Comparison of ENCODE assay signal across 1 cellular context in the genomic region with DNA sequence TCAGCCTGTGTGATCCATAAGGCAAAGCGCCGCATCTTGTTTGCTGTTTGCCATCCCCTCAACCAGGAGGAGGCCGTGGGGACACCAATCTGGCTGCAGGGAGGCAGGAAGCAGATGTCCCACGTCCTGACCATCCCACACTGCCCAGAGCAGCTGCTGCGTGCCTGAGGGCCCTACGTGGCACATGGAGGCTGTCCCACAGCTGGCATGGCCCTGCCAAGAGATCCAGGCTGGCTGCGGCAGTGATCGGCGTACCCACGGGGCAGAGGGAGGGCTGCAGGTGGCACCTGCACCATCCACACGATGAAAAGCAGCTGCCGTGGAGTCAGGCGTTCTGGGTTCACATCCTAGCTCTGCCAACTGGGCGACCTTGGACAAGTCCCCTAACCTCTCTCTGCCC.
TF ChIP-seq lines count a peak whose summit lies in the region.

No MANE protein-coding gene starts in this region.

TF ChIP-seq in K562, 482 proteins besides CTCF, POLR2A, EP300 and RAD21:
- no peak for TF ChIP-seq KLF16 (IDR thresholded peaks at IDR 0.05)
- TF ChIP-seq, protein P1, sequence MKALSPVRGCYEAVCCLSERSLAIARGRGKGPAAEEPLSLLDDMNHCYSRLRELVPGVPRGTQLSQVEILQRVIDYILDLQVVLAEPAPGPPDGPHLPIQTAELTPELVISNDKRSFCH (CRISPR knock-in tag; IDR thresholded peaks at IDR 0.05) = no peak
- TF ChIP-seq, protein P1 (tag; IDR thresholded peaks at IDR 0.05) = no peak
- no peak for TF ChIP-seq RBM25 (IDR thresholded peaks at IDR 0.05; ENCODE audit: low read depth, low read length, severe bottlenecking)
- TF ChIP-seq TARDBP (IDR thresholded peaks at IDR 0.05) = no peak
- no peak for TF ChIP-seq ZBTB8A (IDR thresholded peaks at IDR 0.05; ENCODE audit: partially characterized antibody)
- peak; percentile 37 for TF ChIP-seq POLR2G (IDR thresholded peaks at IDR 0.05; ENCODE audit: low read depth, low read length)
- no peak for TF ChIP-seq E4F1 (CRISPR knock-in tag; IDR thresholded peaks at IDR 0.05; ENCODE audit: borderline replicate concordance)
- TF ChIP-seq ZKSCAN8 (CRISPR knock-in tag; IDR thresholded peaks at IDR 0.05) = no peak
